8 cellular contexts compared by ENCODE assay signal in genomic region chr19:14135985-14136508, GRCh38. TPM values are rescaled to one million over a fixed set of nuclear protein-coding genes. Genes with fewer than 3 reads are reported as not detected.
DNase-seq lines count a peak whose midpoint lies in the region; ATAC-seq and TF ChIP-seq lines count a peak whose summit lies in the region.

No MANE protein-coding gene starts in this region.

- peak overlapping the region; percentile 54 for H3K9ac ChIP-seq in iPS-15b (ENCODE audit: low read depth, low read length)

- H3K27me3 ChIP-seq in WERI-Rb-1 (ENCODE audit: insufficient read depth, low read depth, severe bottlenecking) (no peaks in the 10 kb centered on the region), iPS-15b (ENCODE audit: control insufficient read depth, insufficient read depth, low read length) (no peaks in the 10 kb centered on the region)

- H3K36me3 ChIP-seq in WERI-Rb-1 (peaks cover 16% of the 10 kb centered on the region), iPS-15b (ENCODE audit: control insufficient read depth, insufficient read depth, low read length) (no peaks in the 10 kb centered on the region)

- no peaks in the 10 kb centered on the region for H3K9me3 ChIP-seq in WERI-Rb-1 (ENCODE audit: severe bottlenecking)
- H3K9me3 ChIP-seq in iPS-15b (ENCODE audit: control insufficient read depth, insufficient read depth, low read length), result no peaks in the 10 kb centered on the region

- TF ChIP-seq CTCF in WERI-Rb-1 (IDR thresholded peaks at IDR 0.05; ENCODE audit: low read depth, low read length), result no peak

- in situ Hi-C loops in KBM-7 (cut with MboI; ENCODE audit: low pct_unique_long_range_greater_than_20kb, low sequenced_read_pairs), result no loop called here

- DNase-seq in NCI-H748 (lab: John Stamatoyannopoulos, UW; ENCODE audit: unreplicated experiment), result peak; percentile 13
- no peak for DNase-seq in NCI-H748 treated with DMSO at 0.1 percent for 48 hours (lab: John Stamatoyannopoulos, UW)
- DNase-seq in WERI-Rb-1, result no peak
- DNase-seq in stimulated activated naive CD8-positive, alpha-beta T cell treated with anti-CD3 and anti-CD28 coated beads, Interleukin-15, Interleukin-2, amounts not matched to agents 100 U/mL and 50 U/mL, for 24 hours, result no peak
- DNase-seq in KBM-7, result no peak
- DNase-seq in cerebellum (ENCODE audit: low spot score), result no peak

- peak overlapping the region; percentile 74 for H3K4me3 ChIP-seq in WERI-Rb-1 (ENCODE audit: low read depth, low read length)
- peak overlapping the region; percentile 84 for H3K4me3 ChIP-seq in iPS-15b (ENCODE audit: low read depth, low read length)

- peak overlapping the region; percentile 90 for H3K27ac ChIP-seq in WERI-Rb-1

- H3K4me1 ChIP-seq in iPS-15b (ENCODE audit: control insufficient read depth, insufficient read depth, low read length), result peaks cover 3% of the 10 kb centered on the region

- ATAC-seq in stimulated activated naive CD8-positive, alpha-beta T cell treated with anti-CD3 and anti-CD28 coated beads, Interleukin-15, Interleukin-2, amounts not matched to agents 100 U/mL and 50 U/mL, for 24 hours, result peak; percentile 0
- no peak for ATAC-seq in HG02798 (IDR thresholded peaks at IDR 0.05; ENCODE audit: poor library complexity, unreplicated experiment)

RNA-seq across cellular contexts. Expression of gene ASF1B, which starts 0.3 kb away (rescaled TPM):
- total RNA-seq in cerebellum, result 4.4 TPM

RNA-seq across cellular contexts. Expression of gene PRKACA, which starts 18.5 kb away (rescaled TPM):
- total RNA-seq in cerebellum, result 27.7 TPM

RNA-seq across cellular contexts. Expression of gene SAMD1, which starts 45.5 kb away (rescaled TPM):
- total RNA-seq in cerebellum, result 14.5 TPM

RNA-seq across cellular contexts. Expression of gene C19orf67, which starts 50.5 kb away (rescaled TPM):
- not detected for total RNA-seq in cerebellum
